Comparison of ENCODE assay signal across 19 cellular contexts in genomic region chr3:12509466-12509865, GRCh38. TPM values are rescaled to one million over a fixed set of nuclear protein-coding genes. Genes with fewer than 3 reads are reported as not detected.
DNase-seq lines count a peak whose midpoint lies in the region; ATAC-seq and TF ChIP-seq lines count a peak whose summit lies in the region.
"Had no signal": no experiment of that assay in that cellular context is flagged by ENCODE, and none has a peak within 500 bp of the region (broad histone marks: within the 10 kb centered on the region; RNA-seq: fewer than 3 reads in every experiment).

No MANE protein-coding gene starts in this region.

- no peaks in the 10 kb centered on the region for H3K9me3 ChIP-seq in mesenchymal stem cell (ENCODE audit: control insufficient read depth, low read length)
- no peaks in the 10 kb centered on the region for H3K9me3 ChIP-seq in tibial artery
- H3K9me3 ChIP-seq in H9 (ENCODE audit: control insufficient read depth, low read depth, low read length), result no peaks in the 10 kb centered on the region
- H3K9me3 ChIP-seq: HAP-1 had no signal

- H3T11ph ChIP-seq in H9 (ENCODE audit: low read length), result no peak overlapping the region

- DNase-seq in RWPE1 (ENCODE audit: low spot score) (no peak), choroid plexus epithelial cell (ENCODE audit: low read depth) (peak; percentile 20), mesenchymal stem cell (peak; percentile 9), tibial artery (no peak), NCI-H82 (lab: John Stamatoyannopoulos, UW) (no peak), H9 (no peak)
- DNase-seq: C1 segment of cervical spinal cord, DMS79, NCI-H1417, NCI-H187 treated with DMSO at 0.1 percent for 48 hours, NCI-H2227 treated with DMSO at 0.1 percent for 48 hours, NCI-H510A treated with DMSO at 0.1 percent for 48 hours, NCI-H774, RPMI8226 had no signal

- H3K36me3 Mint-ChIP-seq in H9 (ENCODE audit: insufficient read depth in 1 of 3, low read depth in 3 of 3), result peaks cover 6 to 19% (median 18%) of the 10 kb centered on the region in 3 experiments; a peak in 6 of 7 replicates

- H3K27me3 ChIP-seq in mesenchymal stem cell (ENCODE audit: control insufficient read depth in 1 of 2, insufficient read depth in 1 of 2, low read length in 2 of 2) (no peaks in the 10 kb centered on the region), tibial artery (no peaks in the 10 kb centered on the region), H9 (ENCODE audit: insufficient read depth, low read length) (no peaks in the 10 kb centered on the region)

- H2AK5ac ChIP-seq in mesenchymal stem cell (ENCODE audit: low read length, severe bottlenecking) (peak overlapping the region; percentile 39), H9 (ENCODE audit: insufficient read length, low read length) (no peak overlapping the region)

- H3K14ac ChIP-seq in mesenchymal stem cell (ENCODE audit: low read length in 2 of 2) (no peak overlapping the region), H9 (ENCODE audit: insufficient read depth, low read length) (no peak overlapping the region)

- no peak for ATAC-seq in HG03521 (IDR thresholded peaks at IDR 0.05; ENCODE audit: unreplicated experiment)
- no peak for ATAC-seq in HG03354 (IDR thresholded peaks at IDR 0.05; ENCODE audit: poor library complexity, severe bottlenecking, unreplicated experiment)

- WGBS in mesenchymal stem cell, result 82% methylated on average over 3 of the region's 3 CpGs
- no CpG with 5 or more reads among the region's 3 CpGs for WGBS in H9 (ENCODE audit: extremely low coverage, insufficient read length, low lambda C conversion rate)

- H2BK15ac ChIP-seq in mesenchymal stem cell (ENCODE audit: low read depth, poor library complexity, severe bottlenecking) (no peak overlapping the region), H9 (ENCODE audit: low read depth, low read length) (no peak overlapping the region)

- no peak overlapping the region for H3K4me3 ChIP-seq in choroid plexus epithelial cell (ENCODE audit: low read depth, low read length)
- no peak overlapping the region for H3K4me3 ChIP-seq in mesenchymal stem cell (ENCODE audit: insufficient read depth in 1 of 2, low read depth in 1 of 2, low read length in 2 of 2)
- H3K4me3 ChIP-seq in tibial artery, result no peak overlapping the region
- H3K4me3 ChIP-seq: HAP-1 had no signal

- H3K4me3 Mint-ChIP-seq in H9, result no peak overlapping the region

- TF ChIP-seq CTCF in RWPE1 (conservative IDR thresholded peaks at IDR 0.05; ENCODE audit: low read depth) (no peak), choroid plexus epithelial cell (conservative IDR thresholded peaks at IDR 0.05; ENCODE audit: low read depth, low read length) (no peak), tibial artery (IDR thresholded peaks at IDR 0.05) (no peak), H9 (conservative IDR thresholded peaks at IDR 0.05) (no peak)

- H2BK5ac ChIP-seq in mesenchymal stem cell (ENCODE audit: low read depth, low read length, poor library complexity, severe bottlenecking) (no peak overlapping the region), H9 (ENCODE audit: insufficient read length, low read length) (no peak overlapping the region)

- intact Hi-C loops in tibial artery (cut with DNase I; ENCODE audit: low total_unique reads), result no loop called here

- H3K18ac ChIP-seq in mesenchymal stem cell (ENCODE audit: low read depth in 1 of 2, low read length in 2 of 2), result no peak overlapping the region
- no peak overlapping the region for H3K18ac ChIP-seq in H9 (ENCODE audit: insufficient read length, low read depth, low read length)

- H3K27ac ChIP-seq in RWPE1 (peak overlapping the region; percentile 95), mesenchymal stem cell (ENCODE audit: low read length, poor library complexity, severe bottlenecking) (peak overlapping the region; percentile 28), tibial artery (peak overlapping the region; percentile 63 to 75), H9 (ENCODE audit: insufficient read length, low read depth, low read length) (no peak overlapping the region)

- no peak overlapping the region for H4K91ac ChIP-seq in mesenchymal stem cell (ENCODE audit: low read length)
- H4K91ac ChIP-seq in H9 (ENCODE audit: insufficient read length, low read depth, low read length), result no peak overlapping the region

- H3K4me2 ChIP-seq in mesenchymal stem cell (ENCODE audit: low read length, poor library complexity, severe bottlenecking) (no peak overlapping the region), H9 (ENCODE audit: insufficient read depth, insufficient read length, low read length) (no peak overlapping the region)

- H3K4ac ChIP-seq in mesenchymal stem cell (ENCODE audit: low read depth in 1 of 2, low read length in 2 of 2) (no peak overlapping the region), H9 (ENCODE audit: low read depth, low read length) (no peak overlapping the region)

- no peak overlapping the region; a peak in 1 of 7 replicates for H3K27ac Mint-ChIP-seq in H9

- H2BK12ac ChIP-seq in mesenchymal stem cell (ENCODE audit: low read length in 2 of 2) (no peak overlapping the region), H9 (ENCODE audit: insufficient read length, low read depth, low read length) (no peak overlapping the region)

- no peak overlapping the region for H2AFZ ChIP-seq in mesenchymal stem cell (ENCODE audit: low read depth, low read length)
- H2AFZ ChIP-seq in H9 (ENCODE audit: low read length), result no peak overlapping the region

- no peaks in the 10 kb centered on the region for H4K20me1 ChIP-seq in H9 (ENCODE audit: control insufficient read depth, insufficient read depth, insufficient read length)

- peaks cover 15% of the 10 kb centered on the region for H3K79me1 ChIP-seq in mesenchymal stem cell (replicated peaks; ENCODE audit: low read length, poor library complexity, severe bottlenecking)
- H3K79me1 ChIP-seq in H9 (ENCODE audit: insufficient read depth, low read depth, low read length, poor library complexity, severe bottlenecking), result no peaks in the 10 kb centered on the region

- no peak overlapping the region for H4K5ac ChIP-seq in H9 (ENCODE audit: insufficient read length, low read depth, low read length)

- H3K4me1 Mint-ChIP-seq in H9, result no peaks in the 10 kb centered on the region; a peak in 1 of 4 replicates

- H2BK120ac ChIP-seq in mesenchymal stem cell (ENCODE audit: low read depth, low read length) (no peak overlapping the region), H9 (ENCODE audit: low read depth, low read length, poor library complexity, severe bottlenecking) (no peak overlapping the region)

- no peaks in the 10 kb centered on the region for H3K23me2 ChIP-seq in H9 (ENCODE audit: insufficient read length, low read depth, low read length, poor library complexity, severe bottlenecking)

- H3K27me3 Mint-ChIP-seq in H9 (ENCODE audit: low read depth), result no peaks in the 10 kb centered on the region

- no peaks in the 10 kb centered on the region for H3K79me2 ChIP-seq in H9 (ENCODE audit: insufficient read depth, low read length)

- H2BK20ac ChIP-seq in H9 (ENCODE audit: low read depth, low read length, poor library complexity, severe bottlenecking), result no peak overlapping the region

- H3K9ac ChIP-seq in mesenchymal stem cell (ENCODE audit: low read length) (no peak overlapping the region), H9 (ENCODE audit: extremely low read depth, insufficient read length, low read length) (no peak overlapping the region)

- H3K36me3 ChIP-seq in mesenchymal stem cell (ENCODE audit: control insufficient read depth in 1 of 2, insufficient read depth in 2 of 2, low read depth in 1 of 2, low read length in 2 of 2), result peaks cover 8 to 45% of the 10 kb centered on the region in 2 experiments
- H3K36me3 ChIP-seq in tibial artery, result peaks cover 0 to 41% (median 1%) of the 10 kb centered on the region in 3 donors

- CTCF ChIA-PET in RWPE1 (lab: Yijun Ruan, JAX), result no interaction called here

- H3K23ac ChIP-seq in mesenchymal stem cell (ENCODE audit: low read length in 2 of 2) (no peak overlapping the region), H9 (ENCODE audit: insufficient read length, low read depth, low read length) (no peak overlapping the region)

- H3K4me1 ChIP-seq in mesenchymal stem cell (ENCODE audit: control insufficient read depth, insufficient read depth, low read depth, low read length) (peaks cover 12% of the 10 kb centered on the region), tibial artery (peaks cover 0 to 26% (median 11%) of the 10 kb centered on the region in 4 donors), H9 (ENCODE audit: insufficient read depth, low read length) (no peaks in the 10 kb centered on the region)
- H3K4me1 ChIP-seq: HAP-1 had no signal

- POLR2A ChIA-PET in RWPE1 (lab: Yijun Ruan, JAX; ENCODE audit: low non-redundant PET), result no interaction called here

- peak overlapping the region; percentile 19 for H4K8ac ChIP-seq in mesenchymal stem cell (ENCODE audit: low read length)
- H4K8ac ChIP-seq in H9 (replicated peaks; ENCODE audit: insufficient read length, low read depth, low read length), result no peak overlapping the region

- no peaks in the 10 kb centered on the region for H3K9me3 Mint-ChIP-seq in H9

- H3K56ac ChIP-seq in H9 (ENCODE audit: insufficient read length, low read depth, low read length), result no peak overlapping the region

RNA-seq across cellular contexts. Expression of gene TSEN2, which starts 25.2 kb away (rescaled TPM):
- polyA plus RNA-seq in mesenchymal stem cell (2013, experiment 1 of 2), result 3.8 TPM
- 4.3 TPM for polyA plus RNA-seq in mesenchymal stem cell (2013, experiment 2 of 2)
- total RNA-seq in H9 (2021), result 19.4 and 22.0 TPM in 2 replicates

RNA-seq across cellular contexts. Expression of gene MKRN2OS, which starts 35.8 kb away (rescaled TPM):
- polyA plus RNA-seq in mesenchymal stem cell (2013, experiment 1 of 2), result not detected
- polyA plus RNA-seq in mesenchymal stem cell (2013, experiment 2 of 2), result not detected
- total RNA-seq in H9 (2021), result 0.31 and 0.44 TPM in 2 replicates
- total RNA-seq: A673, LHCN-M2 had no signal

RNA-seq across cellular contexts. Expression of gene MKRN2, which starts 47.4 kb away (rescaled TPM):
- 21.7 TPM for polyA plus RNA-seq in mesenchymal stem cell (2013, experiment 1 of 2)
- 22.3 TPM for polyA plus RNA-seq in mesenchymal stem cell (2013, experiment 2 of 2)
- 17.1 and 18.1 TPM in 2 replicates for total RNA-seq in H9 (2021)

Comparison
In these comparisons a context has a peak if more than half of its experiments do, and no peak if none do; other contexts are left out.
1. DNase-seq: peak in choroid plexus epithelial cell (single experiment) and mesenchymal stem cell (single experiment); none in RWPE1 (single experiment), tibial artery (0 of 2), NCI-H82 (single experiment) and H9 (single experiment).